Comparison of ENCODE assay signal across 8 cellular contexts in the genomic region with DNA sequence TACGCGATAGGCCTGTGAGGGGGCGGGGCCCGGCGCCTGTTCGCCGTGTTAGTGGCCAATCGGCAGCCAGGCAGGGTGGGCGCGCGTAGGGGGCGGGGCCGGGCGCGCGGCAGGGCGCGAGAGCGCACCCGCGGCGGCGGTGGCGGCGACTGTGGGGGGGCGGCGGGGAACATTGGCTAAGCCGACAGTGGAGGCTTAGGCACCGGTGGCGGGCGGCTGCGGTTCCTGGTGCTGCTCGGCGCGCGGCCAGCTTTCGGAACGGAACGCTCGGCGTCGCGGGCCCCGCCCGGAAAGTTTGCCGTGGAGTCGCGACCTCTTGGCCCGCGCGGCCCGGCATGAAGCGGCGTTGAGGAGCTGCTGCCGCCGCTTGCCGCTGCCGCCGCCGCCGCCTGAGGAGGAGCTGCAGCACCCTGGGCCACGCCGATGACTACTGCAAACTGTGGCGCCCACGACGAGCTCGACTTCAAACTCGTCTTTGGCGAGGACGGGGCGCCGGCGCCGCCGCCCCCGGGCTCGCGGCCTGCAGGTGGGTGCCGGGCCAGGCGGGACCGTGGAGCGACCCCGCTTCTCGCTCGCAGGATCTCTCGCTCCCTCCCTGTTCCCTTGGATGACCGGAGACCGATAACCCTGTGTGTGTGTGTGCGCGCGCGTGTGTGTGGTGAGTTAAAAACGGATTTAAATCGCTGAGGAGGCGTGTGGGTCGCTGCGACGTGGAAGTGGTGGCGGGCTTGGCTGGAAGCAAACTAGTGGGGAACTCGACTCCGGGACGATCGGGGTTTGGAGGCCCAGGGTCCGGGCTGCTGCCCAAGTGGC. TPM values are rescaled to one million over a fixed set of nuclear protein-coding genes. Genes with fewer than 3 reads are reported as not detected.
A peak's percentile ranks its signal among the peaks of the same experiment; 100 is the strongest.
DNase-seq lines count a peak whose midpoint lies in the region; ATAC-seq, FAIRE-seq and TF ChIP-seq lines count a peak whose summit lies in the region.

A gene (plus strand): TSS at position 112 of the 813 bp plus-strand sequence. CDS start 312 bp downstream, at position 424.

- H3K9ac ChIP-seq in iPS-20b (ENCODE audit: low read depth, low read length), result peak within 1 kb of the TSS; percentile 99

- DNase-seq in DMS79 (lab: John Stamatoyannopoulos, UW), result peak; percentile 53
- DNase-seq in DMS79 treated with DMSO at 0.1 percent for 48 hours (lab: John Stamatoyannopoulos, UW), result no peak
- peak; percentile 87 to 91 for DNase-seq in NCI-H1930 (lab: John Stamatoyannopoulos, UW)
- peak; percentile 26 to 98 for DNase-seq in T47D (ENCODE audit: low read depth in 1 of 2, low spot score in 1 of 2)
- peak; percentile 96 for DNase-seq in small intestine

- ATAC-seq in HG02840 (IDR thresholded peaks at IDR 0.05; ENCODE audit: low FRiP score, unreplicated experiment), result peak; percentile 52

- H3K27me3 ChIP-seq in iPS-20b (ENCODE audit: insufficient read depth, low read length) (no peaks in the 10 kb centered on the region), small intestine (ENCODE audit: control insufficient read depth in 2 of 2, insufficient read depth in 2 of 2, low read length in 2 of 2) (no peaks in the 10 kb centered on the region)

- in situ Hi-C loops in T47D (cut with HindIII; ENCODE audit: low pct_unique_long_range_greater_than_20kb, low sequenced_read_pairs), result no loop called here

- H3K27ac ChIP-seq in VCaP, result peak within 1 kb of the TSS; percentile 71
- H3K27ac ChIP-seq in iPS-20b (ENCODE audit: low read length), result peak within 1 kb of the TSS; percentile 99
- H3K27ac ChIP-seq in small intestine (ENCODE audit: low read depth in 1 of 2, low read length in 1 of 2), result peak within 1 kb of the TSS; percentile 98 to 99

- H3K4me3 ChIP-seq in iPS-20b (ENCODE audit: low read length) (peak within 1 kb of the TSS; percentile 96), small intestine (ENCODE audit: low read depth in 1 of 2, low read length in 2 of 2) (peak within 1 kb of the TSS; percentile 82 to 99)

- WGBS in small intestine, 3 donors, result 1% methylated on average over 69 to 104 of the region's 104 CpGs

- H3K9me3 ChIP-seq in iPS-20b (ENCODE audit: insufficient read depth, low read depth, low read length), result no peaks in the 10 kb centered on the region
- no peaks in the 10 kb centered on the region for H3K9me3 ChIP-seq in small intestine (ENCODE audit: control insufficient read depth, low read depth)

- no peak for FAIRE-seq in small intestine (lab: Jason Lieb, UNC)

- TF ChIP-seq CTCF in VCaP (conservative IDR thresholded peaks at IDR 0.05), result no peak

- H3K36me3 ChIP-seq in iPS-20b (ENCODE audit: insufficient read depth, low read depth, low read length) (no peaks in the 10 kb centered on the region), small intestine (ENCODE audit: control insufficient read depth in 2 of 2, insufficient read depth in 2 of 2, low read length in 2 of 2) (no peaks in the 10 kb centered on the region)

- peaks cover 12% of the 10 kb centered on the region; the same call in 1 of the 2 replicates for H3K4me1 ChIP-seq in iPS-20b (ENCODE audit: insufficient read depth, low read length)
- H3K4me1 ChIP-seq in small intestine (ENCODE audit: control insufficient read depth in 2 of 2, insufficient read depth in 1 of 2, low read depth in 1 of 2, low read length in 1 of 2), result peaks cover 19 to 21% of the 10 kb centered on the region in 2 donors

RNA-seq across cellular contexts. Expression of the gene that starts here (rescaled TPM):
- polyA plus RNA-seq in small intestine, result 10 to 100 TPM; 10.8 to 13.9 (median 13.6) TPM
